ENCODE assay signal across 1 cellular context in genomic region chr7:101163281-101164070, GRCh38.
TF ChIP-seq lines count a peak whose summit lies in the region.

No MANE protein-coding gene starts in this region.

TF ChIP-seq in WTC11, 78 proteins besides CTCF, POLR2A, EP300 and RAD21 (continued from another document and continues in another):
- TF ChIP-seq AFF4 (CRISPR knock-in tag; IDR thresholded peaks at IDR 0.05; ENCODE audit: borderline replicate concordance): no peak
- TF ChIP-seq RELA (CRISPR knock-in tag; IDR thresholded peaks at IDR 0.05; ENCODE audit: borderline replicate concordance): no peak
- TF ChIP-seq ZNF425 (CRISPR knock-in tag; conservative IDR thresholded peaks at IDR 0.05): no peak
- TF ChIP-seq E2F1 (CRISPR knock-in tag; IDR thresholded peaks at IDR 0.05): no peak
- TF ChIP-seq TP53 (CRISPR knock-in tag; IDR thresholded peaks at IDR 0.05): no peak
- TF ChIP-seq NFE2L1 (CRISPR knock-in tag; IDR thresholded peaks at IDR 0.05): no peak
- no peak for TF ChIP-seq ZNF532 (CRISPR knock-in tag; IDR thresholded peaks at IDR 0.05; ENCODE audit: borderline replicate concordance)
- TF ChIP-seq ATF2 (CRISPR knock-in tag; IDR thresholded peaks at IDR 0.05; ENCODE audit: borderline replicate concordance, low read depth): no peak
- TF ChIP-seq GTF2I (CRISPR knock-in tag; conservative IDR thresholded peaks at IDR 0.05): no peak
- no peak for TF ChIP-seq MXD4 (CRISPR knock-in tag; IDR thresholded peaks at IDR 0.05; ENCODE audit: borderline replicate concordance)
- TF ChIP-seq SOX15 (CRISPR knock-in tag; IDR thresholded peaks at IDR 0.05): no peak
- TF ChIP-seq CBFB (CRISPR knock-in tag; IDR thresholded peaks at IDR 0.05; ENCODE audit: low read depth): no peak
- no peak for TF ChIP-seq USF1 (CRISPR knock-in tag; IDR thresholded peaks at IDR 0.05)
- TF ChIP-seq ARID4B (CRISPR knock-in tag; IDR thresholded peaks at IDR 0.05; ENCODE audit: borderline replicate concordance): no peak
- TF ChIP-seq ZNF317 (CRISPR knock-in tag; IDR thresholded peaks at IDR 0.05; ENCODE audit: borderline replicate concordance, low read depth): no peak
- 0 out of 2 replicates have a peak, but pooled peaks have one; percentile 9 for TF ChIP-seq E2F4 (CRISPR knock-in tag; IDR thresholded peaks at IDR 0.05; ENCODE audit: borderline replicate concordance, low read depth)
- no peak for TF ChIP-seq CREM (CRISPR knock-in tag; IDR thresholded peaks at IDR 0.05)
- TF ChIP-seq ZNF263 (CRISPR knock-in tag; IDR thresholded peaks at IDR 0.05; ENCODE audit: low read depth): peak; percentile 98
- TF ChIP-seq JUN (CRISPR knock-in tag; IDR thresholded peaks at IDR 0.05): no peak
- TF ChIP-seq E2F5 (CRISPR knock-in tag; IDR thresholded peaks at IDR 0.05): 0 out of 2 replicates have a peak, but pooled peaks have one; percentile 1
- no peak for TF ChIP-seq HMGA2 (CRISPR knock-in tag; IDR thresholded peaks at IDR 0.05)
- no peak for TF ChIP-seq ZMAT4 (CRISPR knock-in tag; IDR thresholded peaks at IDR 0.05)
- TF ChIP-seq STAT6 (CRISPR knock-in tag; conservative IDR thresholded peaks at IDR 0.05; ENCODE audit: low read depth): no peak
- TF ChIP-seq OVOL2 (CRISPR knock-in tag; IDR thresholded peaks at IDR 0.05; ENCODE audit: borderline replicate concordance): no peak
- no peak for TF ChIP-seq ZNF138 (CRISPR knock-in tag; conservative IDR thresholded peaks at IDR 0.05)
